8 cellular contexts compared by ENCODE assay signal in genomic region chr15:68154923-68155559, GRCh38. TPM values are rescaled to one million over a fixed set of nuclear protein-coding genes. Genes with fewer than 3 reads are reported as not detected.
A peak's percentile ranks its signal among the peaks of the same experiment; 100 is the strongest.
DNase-seq lines count a peak whose midpoint lies in the region; ATAC-seq, FAIRE-seq and TF ChIP-seq lines count a peak whose summit lies in the region.

No MANE protein-coding gene starts in this region.

- FAIRE-seq in GM19239 (lab: Jason Lieb, UNC) = peak; percentile 62

- no peaks in the 10 kb centered on the region for H3K9me3 ChIP-seq in suprapubic skin

- no peak overlapping the region for H3K4me3 Mint-ChIP-seq in immature natural killer cell

- no peak overlapping the region for H3K4me3 ChIP-seq in suprapubic skin

- H3K9me3 Mint-ChIP-seq in immature natural killer cell = no peaks in the 10 kb centered on the region

- TF ChIP-seq POLR2A in suprapubic skin (IDR thresholded peaks at IDR 0.05) = no peak

- peaks cover 10 to 13% (median 12%) of the 10 kb centered on the region in 3 donors for H3K36me3 Mint-ChIP-seq in immature natural killer cell

- TF ChIP-seq CTCF in suprapubic skin (IDR thresholded peaks at IDR 0.05) = peak; percentile 62 to 66

- DNase-seq in CD1c-positive myeloid dendritic cell (ENCODE audit: extremely low spot score) = peak; percentile 42
- DNase-seq in GM19239 (ENCODE audit: insufficient read length, low spot score) = no peak
- DNase-seq in NCI-H526 treated with DMSO at 0.1 percent for 48 hours (lab: John Stamatoyannopoulos, UW) = peak; percentile 9
- peak; percentile 16 for DNase-seq in brain pericyte (ENCODE audit: low read depth, low spot score)
- peak in 2 of 3 donors; percentile 8 to 16 for DNase-seq in immature natural killer cell
- no peak for DNase-seq in suprapubic skin (ENCODE audit: low spot score in 2 of 2)
- no peak for DNase-seq in cerebellar nuclear complex (lab: John Stamatoyannopoulos, UW)

- H3K27me3 ChIP-seq in suprapubic skin = no peaks in the 10 kb centered on the region

- no peak for TF ChIP-seq EP300 in suprapubic skin (IDR thresholded peaks at IDR 0.05)

- peaks cover 0 to 2% (median 0%) of the 10 kb centered on the region in 3 donors for H3K27me3 Mint-ChIP-seq in immature natural killer cell (ENCODE audit: low read depth in 3 of 3)

- no peak overlapping the region for H3K27ac ChIP-seq in suprapubic skin

- H3K4me1 ChIP-seq in suprapubic skin = no peaks in the 10 kb centered on the region

- no peak for ATAC-seq in HG02884 (IDR thresholded peaks at IDR 0.05; ENCODE audit: unreplicated experiment)

- 39% methylated on average over 4 of the region's 4 CpGs for WGBS in suprapubic skin

- peaks cover 0 to 7% of the 10 kb centered on the region in 2 donors for H3K4me1 Mint-ChIP-seq in immature natural killer cell

- H3K36me3 ChIP-seq in suprapubic skin = peaks cover 26% of the 10 kb centered on the region

- H3K27ac Mint-ChIP-seq in immature natural killer cell = no peak overlapping the region

RNA-seq across cellular contexts. Expression of gene CALML4, which starts 50.1 kb away (rescaled TPM):
- polyA plus RNA-seq in immature natural killer cell = 1 to 10 TPM in 1 of 3 donors, under 1 TPM in 1, not detected in 1; 0.37 to 4.2 TPM
- total RNA-seq in suprapubic skin = 10 to 100 TPM in 1 of 4 donors, 1 to 10 TPM in 3; 2.4 to 13.6 (median 4.8) TPM

Comparison
In these comparisons a context has a peak if more than half of its experiments do, and no peak if none do; other contexts are left out.
1. DNase-seq: peak in CD1c-positive myeloid dendritic cell (single experiment), NCI-H526 treated with DMSO at 0.1 percent for 48 hours (single experiment), brain pericyte (single experiment) and immature natural killer cell (2 of 3); none in GM19239 (single experiment), suprapubic skin (0 of 2) and cerebellar nuclear complex (0 of 2).